8 cellular contexts compared by ENCODE assay signal in genomic region chrX:145405012-145405411, GRCh38.
A peak's percentile ranks its signal among the peaks of the same experiment; 100 is the strongest.
DNase-seq lines count a peak whose midpoint lies in the region; ATAC-seq and TF ChIP-seq lines count a peak whose summit lies in the region.

No MANE protein-coding gene starts in this region.

- peak; percentile 0 to 3 for DNase-seq in SHP77 (lab: John Stamatoyannopoulos, UW)
- DNase-seq in SHP77 treated with DMSO at 0.1 percent for 48 hours (lab: John Stamatoyannopoulos, UW): no peak
- peak; percentile 6 for DNase-seq in H4 (ENCODE audit: low spot score)
- DNase-seq in PC-9: peak in 1 of 2 experiments; percentile 7
- peak in 1 of 2 donors; percentile 0 for DNase-seq in foreskin fibroblast
- DNase-seq in transverse colon: no peak
- DNase-seq in natural killer cell treated with Interleukin-12 subunit alpha and Interleukin-12 subunit beta and Interleukin-15 and Interleukin-18, amount 100 ng/mL, for 72 hours (ENCODE audit: low spot score): no peak
- no peak for DNase-seq in amniotic stem cell (lab: John Stamatoyannopoulos, UW)

- H3K27ac Mint-ChIP-seq in natural killer cell treated with Interleukin-12 subunit alpha and Interleukin-12 subunit beta and Interleukin-15 and Interleukin-18, amount 100 ng/mL, for 72 hours: no peak overlapping the region

- H3K9me3 Mint-ChIP-seq in natural killer cell treated with Interleukin-12 subunit alpha and Interleukin-12 subunit beta and Interleukin-15 and Interleukin-18, amount 100 ng/mL, for 72 hours: no peaks in the 10 kb centered on the region

- POLR2A ChIA-PET in PC-9 (lab: Charles Lee; ENCODE audit: unreplicated experiment): no interaction called here

- no peaks in the 10 kb centered on the region for H3F3A ChIP-seq in PC-9 (ENCODE audit: insufficient read depth, low read depth)

- CTCF ChIA-PET in PC-9 (lab: Charles Lee): no interaction called here

- no peak for TF ChIP-seq POLR2A in transverse colon (IDR thresholded peaks at IDR 0.05)

- no peak for TF ChIP-seq EP300 in transverse colon (IDR thresholded peaks at IDR 0.05; ENCODE audit: low read depth)

- H3K4me2 ChIP-seq in PC-9: no peak overlapping the region

- H3K4me3 ChIP-seq in PC-9 (no peak overlapping the region), foreskin fibroblast (ENCODE audit: low read depth in 1 of 2, low read length in 2 of 2) (no peak overlapping the region), transverse colon (no peak overlapping the region)

- no peaks in the 10 kb centered on the region for H3K4me1 ChIP-seq in PC-9 (replicated peaks; ENCODE audit: insufficient read depth)
- H3K4me1 ChIP-seq in transverse colon: no peaks in the 10 kb centered on the region

- H3K27ac ChIP-seq in PC-9 (no peak overlapping the region), transverse colon (no peak overlapping the region)

- no peaks in the 10 kb centered on the region for H3K27me3 Mint-ChIP-seq in natural killer cell treated with Interleukin-12 subunit alpha and Interleukin-12 subunit beta and Interleukin-15 and Interleukin-18, amount 100 ng/mL, for 72 hours

- peaks cover 6% of the 10 kb centered on the region; the same call in 1 of the 2 replicates for H4K20me1 ChIP-seq in PC-9 (ENCODE audit: insufficient read depth)

- 5% methylated on average over 1 of the region's 1 CpG; no CpG with 5 or more reads in 1 of the 2 donors for WGBS in transverse colon (ENCODE audit: low coverage in 1 of 2), 2 donors

- BruUV-seq in PC-9 (replicated peaks; lab: Mats Ljungman, UMichigan): no TSS peak

- no peaks in the 10 kb centered on the region for H3K9me3 ChIP-seq in PC-9 (ENCODE audit: insufficient read depth, low read depth)
- no peaks in the 10 kb centered on the region for H3K9me3 ChIP-seq in transverse colon

- intact Hi-C loops in PC-9 (cut with micrococcal nuclease; ENCODE audit: unreplicated experiment) (no loop called here), transverse colon (cut with DNase I; ENCODE audit: low total_unique reads) (no loop called here)

- H3K36me3 Mint-ChIP-seq in natural killer cell treated with Interleukin-12 subunit alpha and Interleukin-12 subunit beta and Interleukin-15 and Interleukin-18, amount 100 ng/mL, for 72 hours: no peaks in the 10 kb centered on the region

- no peaks in the 10 kb centered on the region for H3K4me1 Mint-ChIP-seq in natural killer cell treated with Interleukin-12 subunit alpha and Interleukin-12 subunit beta and Interleukin-15 and Interleukin-18, amount 100 ng/mL, for 72 hours (ENCODE audit: low read depth in 2 of 2)

- no peak overlapping the region for H3K4me3 Mint-ChIP-seq in natural killer cell treated with Interleukin-12 subunit alpha and Interleukin-12 subunit beta and Interleukin-15 and Interleukin-18, amount 100 ng/mL, for 72 hours

- H3K9me2 ChIP-seq in PC-9 (ENCODE audit: insufficient read depth): no peaks in the 10 kb centered on the region

- no peaks in the 10 kb centered on the region for H3K79me2 ChIP-seq in PC-9 (ENCODE audit: low read depth)

- peak; percentile 83 for TF ChIP-seq CTCF in PC-9 (conservative IDR thresholded peaks at IDR 0.05)
- peak; percentile 7 for TF ChIP-seq CTCF in foreskin fibroblast (IDR thresholded peaks at IDR 0.05; ENCODE audit: low read depth, low read length)
- peak in 3 of 5 experiments; percentile 38 to 56 (median 47) for TF ChIP-seq CTCF in transverse colon (IDR thresholded peaks at IDR 0.05)

- H2AFZ ChIP-seq in PC-9: no peak overlapping the region

- no peak for ATAC-seq in natural killer cell treated with Interleukin-12 subunit alpha and Interleukin-12 subunit beta and Interleukin-15 and Interleukin-18, amount 100 ng/mL, for 72 hours

- in situ Hi-C loops in transverse colon (cut with MboI; ENCODE audit: low pct_ligation_motif_present in 1 of 4, low pct_unique_long_range_greater_than_20kb in 1 of 4, low sequenced_read_pairs in 3 of 4): no loop called here

- H3K36me3 ChIP-seq in PC-9 (ENCODE audit: low read depth) (no peaks in the 10 kb centered on the region), transverse colon (no peaks in the 10 kb centered on the region)

- H3K27me3 ChIP-seq in PC-9 (ENCODE audit: insufficient read depth, low read depth): no peaks in the 10 kb centered on the region
- H3K27me3 ChIP-seq in transverse colon: no peaks in the 10 kb centered on the region

Comparison
In these comparisons a context has a peak if more than half of its experiments do, and no peak if none do; other contexts are left out.
1. DNase-seq: peak in SHP77 (2 of 2) and H4 (single experiment); none in SHP77 treated with DMSO at 0.1 percent for 48 hours (single experiment), transverse colon (single experiment), natural killer cell treated with Interleukin-12 subunit alpha and Interleukin-12 subunit beta and Interleukin-15 and Interleukin-18, amount 100 ng/mL, for 72 hours (single experiment) and amniotic stem cell (single experiment).
2. CTCF ChIP-seq: peak in every context shown above with its lines; median percentile 83 in PC-9; 47 in transverse colon; 7 in foreskin fibroblast.